ENCODE assay signal across 15 cellular contexts in the genomic region with DNA sequence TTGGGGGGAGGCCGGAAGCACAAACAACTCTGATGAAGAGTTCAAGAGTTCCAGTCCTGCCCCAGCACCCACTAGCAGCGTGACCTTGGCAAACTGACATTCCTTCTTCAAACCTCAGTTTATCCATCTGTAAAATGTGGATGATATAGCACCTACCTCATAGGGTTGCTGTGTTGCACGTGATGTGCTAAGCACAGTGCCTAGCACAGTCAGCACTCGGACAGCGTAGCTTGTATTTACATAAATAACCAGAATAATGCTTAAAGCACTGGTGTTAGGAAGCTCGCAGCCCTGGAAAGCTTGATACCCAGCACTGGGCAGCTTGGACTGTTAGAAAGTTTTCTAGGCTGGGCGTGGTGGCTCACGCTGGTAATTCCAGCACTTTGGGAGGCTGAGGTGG. TPM values are rescaled to one million over a fixed set of nuclear protein-coding genes. Genes with fewer than 3 reads are reported as not detected.
DNase-seq lines count a peak whose midpoint lies in the region; ATAC-seq, FAIRE-seq and TF ChIP-seq lines count a peak whose summit lies in the region.
"Had no signal": no experiment of that assay in that cellular context is flagged by ENCODE, and none has a peak within 500 bp of the region (broad histone marks: within the 10 kb centered on the region; RNA-seq: fewer than 3 reads in every experiment).

No MANE protein-coding gene starts in this region.

- no peak for TF ChIP-seq EP300 in Ishikawa (IDR thresholded peaks at IDR 0.05; ENCODE audit: borderline replicate concordance)
- TF ChIP-seq EP300 in HepG2 (IDR thresholded peaks at IDR 0.05; ENCODE audit: low read depth in 2 of 2, low read length in 2 of 2) = no peak
- no peak for TF ChIP-seq EP300 in HepG2 (CRISPR knock-in tag; IDR thresholded peaks at IDR 0.05; ENCODE audit: borderline replicate concordance)

- no peak overlapping the region for H3K4me3 Mint-ChIP-seq in glutamatergic neuron (ENCODE audit: unreplicated experiment)
- H3K4me3 Mint-ChIP-seq: H9 had no signal

- no peaks in the 10 kb centered on the region for H3K4me1 Mint-ChIP-seq in glutamatergic neuron (ENCODE audit: low read depth, unreplicated experiment)

- no peak overlapping the region for H3K27ac ChIP-seq in left ventricle myocardium inferior (replicated peaks)
- H3K27ac ChIP-seq in HepG2 (ENCODE audit: extremely low read length, insufficient read depth, low read length) = no peak overlapping the region
- H3K27ac ChIP-seq in spleen = no peak overlapping the region

- peaks cover 7% of the 10 kb centered on the region for H3K36me3 ChIP-seq in left ventricle myocardium inferior
- peaks cover 4 to 12% of the 10 kb centered on the region in 2 experiments; a peak in 4 of 5 replicates for H3K36me3 ChIP-seq in HepG2 (replicated peaks in 1 of 2; ENCODE audit: control insufficient read depth in 1 of 2, insufficient read depth in 2 of 2, low read length in 2 of 2)
- peaks cover 0 to 38% (median 0%) of the 10 kb centered on the region in 6 donors for H3K36me3 ChIP-seq in spleen

- no peak overlapping the region for H2AFZ ChIP-seq in HepG2 (ENCODE audit: low read length)

- no peaks in the 10 kb centered on the region for H3K9me3 ChIP-seq in left ventricle myocardium inferior (replicated peaks)
- no peaks in the 10 kb centered on the region for H3K9me3 ChIP-seq in HepG2 (ENCODE audit: low read length)
- no peaks in the 10 kb centered on the region for H3K9me3 ChIP-seq in spleen

- WGBS in HepG2 (ENCODE audit: low lambda C conversion rate) = 96% methylated on average over 8 of the region's 8 CpGs
- WGBS in spleen, 5 donors = 94 to 99% (median 97%) methylated on average over 8 of the region's 8 CpGs

- H4K20me1 ChIP-seq in HepG2 (ENCODE audit: insufficient read depth, low read length) = no peaks in the 10 kb centered on the region

- ATAC-seq in Right ventricle myocardium inferior (no peak), HepG2 (no peak), GM21381 (IDR thresholded peaks at IDR 0.05; ENCODE audit: unreplicated experiment) (no peak)
- ATAC-seq: GM12878 had no signal

- FAIRE-seq in HepG2 (lab: Jason Lieb, UNC) = no peak
- FAIRE-seq: GM12878, GM18507 had no signal

- intact Hi-C loops in Right ventricle myocardium inferior (cut with DNase I) = no loop called here
- intact Hi-C loops in left ventricle myocardium inferior (cut with micrococcal nuclease) = no loop called here
- intact Hi-C loops in HepG2 (cut with micrococcal nuclease; ENCODE audit: unreplicated experiment) = no loop called here
- intact Hi-C loops in spleen (cut with DNase I; ENCODE audit: low total_unique reads) = no loop called here

- no peak for TF ChIP-seq POLR2A in HepG2 (IDR thresholded peaks at IDR 0.05; ENCODE audit: insufficient read depth in 1 of 2, low read depth in 2 of 2, low read length in 2 of 2)
- TF ChIP-seq POLR2A in spleen (IDR thresholded peaks at IDR 0.05) = no peak

- no peak overlapping the region for H3K27ac Mint-ChIP-seq in glutamatergic neuron (ENCODE audit: unreplicated experiment)
- H3K27ac Mint-ChIP-seq: H9 had no signal

- TF ChIP-seq CTCF in left ventricle myocardium inferior (IDR thresholded peaks at IDR 0.05; ENCODE audit: borderline replicate concordance) (no peak), HepG2 (CRISPR knock-in tag; IDR thresholded peaks at IDR 0.05) (no peak), spleen (IDR thresholded peaks at IDR 0.05 in 8 of 11, conservative IDR thresholded peaks at IDR 0.05 in 3 of 11) (no peak), glutamatergic neuron (IDR thresholded peaks at IDR 0.05; ENCODE audit: partially characterized antibody, unreplicated experiment) (no peak)

- H3K27me3 ChIP-seq in left ventricle myocardium inferior (ENCODE audit: low read depth) = no peaks in the 10 kb centered on the region
- H3K27me3 ChIP-seq in HepG2 (ENCODE audit: control insufficient read depth in 1 of 2, insufficient read depth in 2 of 2, low read length in 2 of 2) = no peaks in the 10 kb centered on the region
- H3K27me3 ChIP-seq in spleen (replicated peaks in 1 of 7) = peaks cover 0 to 5% (median 0%) of the 10 kb centered on the region in 7 donors

- no TSS peak for BruUV-seq in HepG2 (replicated peaks; lab: Mats Ljungman, UMichigan)

- POLR2A ChIA-PET in HepG2 (lab: Yijun Ruan, JAX) = interaction anchor here (1.0 kb wide), 1 partner anchor 17 kb away, joined by 3 read pairs; a partner anchor contains a TSS

- no peak overlapping the region for H3K9ac ChIP-seq in HepG2 (ENCODE audit: insufficient read depth, low read depth, low read length)

- peaks cover 8% of the 10 kb centered on the region for H3K79me2 ChIP-seq in HepG2 (ENCODE audit: insufficient read depth, low read length)

- in situ Hi-C loops in HepG2 (cut with HindIII; ENCODE audit: extremely low pct_ligation_motif_present, low pct_unique_long_range_greater_than_20kb) = no loop called here

- no peaks in the 10 kb centered on the region for H3K9me3 Mint-ChIP-seq in glutamatergic neuron (ENCODE audit: unreplicated experiment)
- H3K9me3 Mint-ChIP-seq: H9 had no signal

- H3K4me3 ChIP-seq in left ventricle myocardium inferior = no peak overlapping the region
- no peak overlapping the region for H3K4me3 ChIP-seq in HepG2 (replicated peaks in 1 of 3; ENCODE audit: insufficient read depth in 1 of 3, low read depth in 2 of 3, low read length in 3 of 3)
- H3K4me3 ChIP-seq in spleen = no peak overlapping the region
- H3K4me3 ChIP-seq: GM12878 had no signal

- DNase-seq in Right ventricle myocardium inferior (ENCODE audit: missing footprints) = peak; percentile 20
- no peak for DNase-seq in left ventricle myocardium inferior
- DNase-seq in HepG2 (ENCODE audit: low spot score) = no peak
- DNase-seq in spleen = peak; percentile 34
- DNase-seq in glutamatergic neuron = no peak
- DNase-seq: ACHN; C1 segment of cervical spinal cord; CD4-positive, alpha-beta memory T cell; DMS79; GOT3; H9 had no signal

- no peaks in the 10 kb centered on the region for H3K27me3 Mint-ChIP-seq in glutamatergic neuron (ENCODE audit: unreplicated experiment)
- H3K27me3 Mint-ChIP-seq: CD4-positive, alpha-beta memory T cell had no signal

- CTCF ChIA-PET in HepG2 (lab: Yijun Ruan, JAX; ENCODE audit: low intra/inter-chr PET ratio, low total read pairs) = no interaction called here

- H3K4me1 ChIP-seq in left ventricle myocardium inferior = peaks cover 18% of the 10 kb centered on the region
- H3K4me1 ChIP-seq in HepG2 (ENCODE audit: insufficient read depth, low read length) = peaks cover 9% of the 10 kb centered on the region
- peaks cover 0 to 19% (median 12%) of the 10 kb centered on the region in 6 donors for H3K4me1 ChIP-seq in spleen

- no peaks in the 10 kb centered on the region for H3K36me3 Mint-ChIP-seq in glutamatergic neuron (ENCODE audit: unreplicated experiment)
- H3K36me3 Mint-ChIP-seq: CD4-positive, alpha-beta memory T cell had no signal

- H3K4me2 ChIP-seq in HepG2 (ENCODE audit: low read depth, low read length) = no peak overlapping the region

- TF ChIP-seq RAD21 in Ishikawa (IDR thresholded peaks at IDR 0.05; ENCODE audit: low read depth) = no peak
- TF ChIP-seq RAD21 in HepG2 (CRISPR knock-in tag; IDR thresholded peaks at IDR 0.05) = no peak

RNA-seq across cellular contexts. Expression of a gene that starts 5.1 kb away (rescaled TPM):
- total RNA-seq in Right ventricle myocardium inferior (8.5 TPM), left ventricle myocardium inferior (6.3 TPM), HepG2 (2016; rRNA removed; fragmentation: Illumina TruSeq; extraction: Trizol) (8.3 and 13.2 TPM in 2 replicates), spleen (10 to 100 TPM in 4 of 7 donors, 1 to 10 TPM in 3; 5.6 to 18.5 (median 10.0) TPM), glutamatergic neuron (ENCODE audit: unreplicated experiment) (4.3 TPM)
- total RNA-seq in HepG2 (2016; cell fraction: cytosol; rRNA removed; fragmentation: Illumina TruSeq; extraction: Trizol; ENCODE audit: low read depth) = 3.5 and 3.9 TPM in 2 replicates
- 7.5 and 13.4 TPM in 2 replicates for total RNA-seq in HepG2 (2016; cell fraction: insoluble cytoplasmic fraction; rRNA removed; fragmentation: Illumina TruSeq; extraction: Trizol)
- total RNA-seq in HepG2 (2016; cell fraction: membrane; rRNA removed; fragmentation: Illumina TruSeq; extraction: Trizol) = 7.9 and 8.7 TPM in 2 replicates
- 9.4 and 10.2 TPM in 2 replicates for total RNA-seq in HepG2 (2016; cell fraction: nucleus; rRNA removed; fragmentation: Illumina TruSeq; extraction: Trizol)
- polyA plus RNA-seq in HepG2 (2011; rRNA removed) (9.2 and 10.5 TPM in 2 replicates), spleen (10 to 100 TPM in 1 of 3 donors, 1 to 10 TPM in 2; 4.1 to 15.1 (median 9.5) TPM)
- polyA plus RNA-seq in HepG2 (2011; cell fraction: cytosol; rRNA removed) = 7.2 and 10.2 TPM in 2 replicates
- 27.1 and 49.1 TPM in 2 replicates for polyA plus RNA-seq in HepG2 (2011; cell fraction: nucleus; rRNA removed)
- 5.4 and 6.9 TPM in 2 replicates for polyA plus RNA-seq in HepG2 (2012)
- 3.8 and 4.1 TPM in 2 replicates for polyA plus RNA-seq in HepG2 (2016; cell fraction: cytosol; fragmentation: Illumina TruSeq; extraction: Trizol; ENCODE audit: low read depth)
- 13.4 and 15.9 TPM in 2 replicates for polyA plus RNA-seq in HepG2 (2016; cell fraction: insoluble cytoplasmic fraction; fragmentation: Illumina TruSeq; extraction: Trizol; ENCODE audit: low read depth)
- 6.4 and 7.7 TPM in 2 replicates for polyA plus RNA-seq in HepG2 (2016; cell fraction: membrane; fragmentation: Illumina TruSeq; extraction: Trizol; ENCODE audit: low read depth)
- polyA plus RNA-seq in HepG2 (2016; cell fraction: nucleus; fragmentation: Illumina TruSeq; extraction: Trizol; ENCODE audit: insufficient read depth, low read depth) = 38.0 and 40.4 TPM in 2 replicates
- polyA minus RNA-seq in HepG2 (2011; rRNA and poly(A)+ RNA removed; ENCODE audit: low replicate concordance) = 23.6 and 48.2 TPM in 2 replicates
- polyA minus RNA-seq in HepG2 (2011; cell fraction: cytosol; rRNA and poly(A)+ RNA removed) = 6.9 and 13.8 TPM in 2 replicates
- 4.0 and 6.2 TPM in 2 replicates for polyA minus RNA-seq in HepG2 (2011; cell fraction: nucleus; rRNA and poly(A)+ RNA removed)

RNA-seq across cellular contexts. Expression of a gene that starts 16.5 kb away (rescaled TPM):
- 6.4 TPM for total RNA-seq in Right ventricle myocardium inferior
- 6.3 TPM for total RNA-seq in left ventricle myocardium inferior
- 18.3 and 28.0 TPM in 2 replicates for total RNA-seq in HepG2 (2016; rRNA removed; fragmentation: Illumina TruSeq; extraction: Trizol)
- total RNA-seq in HepG2 (2016; cell fraction: cytosol; rRNA removed; fragmentation: Illumina TruSeq; extraction: Trizol; ENCODE audit: low read depth) = 51.5 and 53.9 TPM in 2 replicates
- 16.7 and 27.4 TPM in 2 replicates for total RNA-seq in HepG2 (2016; cell fraction: insoluble cytoplasmic fraction; rRNA removed; fragmentation: Illumina TruSeq; extraction: Trizol)
- 51.9 and 59.6 TPM in 2 replicates for total RNA-seq in HepG2 (2016; cell fraction: membrane; rRNA removed; fragmentation: Illumina TruSeq; extraction: Trizol)
- total RNA-seq in HepG2 (2016; cell fraction: nucleus; rRNA removed; fragmentation: Illumina TruSeq; extraction: Trizol) = 16.4 and 20.2 TPM in 2 replicates
- 25.4 and 29.8 TPM in 2 replicates for polyA plus RNA-seq in HepG2 (2011; rRNA removed)
- 15.9 and 40.6 TPM in 2 replicates for polyA plus RNA-seq in HepG2 (2011; cell fraction: cytosol; rRNA removed)
- polyA plus RNA-seq in HepG2 (2011; cell fraction: nucleus; rRNA removed) = 29.4 and 31.6 TPM in 2 replicates
- 11.6 and 12.2 TPM in 2 replicates for polyA plus RNA-seq in HepG2 (2012)
- 84.8 and 87.3 TPM in 2 replicates for polyA plus RNA-seq in HepG2 (2016; cell fraction: cytosol; fragmentation: Illumina TruSeq; extraction: Trizol; ENCODE audit: low read depth)
- 22.5 and 29.9 TPM in 2 replicates for polyA plus RNA-seq in HepG2 (2016; cell fraction: insoluble cytoplasmic fraction; fragmentation: Illumina TruSeq; extraction: Trizol; ENCODE audit: low read depth)
- 72.3 and 73.2 TPM in 2 replicates for polyA plus RNA-seq in HepG2 (2016; cell fraction: membrane; fragmentation: Illumina TruSeq; extraction: Trizol; ENCODE audit: low read depth)
- 36.7 and 39.0 TPM in 2 replicates for polyA plus RNA-seq in HepG2 (2016; cell fraction: nucleus; fragmentation: Illumina TruSeq; extraction: Trizol; ENCODE audit: insufficient read depth, low read depth)
- 29.6 and 45.3 TPM in 2 replicates for polyA minus RNA-seq in HepG2 (2011; rRNA and poly(A)+ RNA removed; ENCODE audit: low replicate concordance)
- 11.2 and 11.3 TPM in 2 replicates for polyA minus RNA-seq in HepG2 (2011; cell fraction: cytosol; rRNA and poly(A)+ RNA removed)
- 6.6 and 8.6 TPM in 2 replicates for polyA minus RNA-seq in HepG2 (2011; cell fraction: nucleus; rRNA and poly(A)+ RNA removed)
- total RNA-seq in spleen = 10 to 100 TPM; 21.5 to 73.4 (median 24.4) TPM
- polyA plus RNA-seq in spleen = 10 to 100 TPM; 31.7 to 51.0 (median 41.5) TPM
- 18.2 TPM for total RNA-seq in glutamatergic neuron (ENCODE audit: unreplicated experiment)

RNA-seq across cellular contexts. Expression of a gene that starts 18.4 kb away (rescaled TPM):
- total RNA-seq in Right ventricle myocardium inferior = 175 TPM
- 168 TPM for total RNA-seq in left ventricle myocardium inferior
- total RNA-seq in HepG2 (2016; rRNA removed; fragmentation: Illumina TruSeq; extraction: Trizol) = 611 and 724 TPM in 2 replicates
- total RNA-seq in HepG2 (2016; cell fraction: cytosol; rRNA removed; fragmentation: Illumina TruSeq; extraction: Trizol; ENCODE audit: low read depth) = 134 and 142 TPM in 2 replicates
- 623 and 704 TPM in 2 replicates for total RNA-seq in HepG2 (2016; cell fraction: insoluble cytoplasmic fraction; rRNA removed; fragmentation: Illumina TruSeq; extraction: Trizol)
- 360 and 385 TPM in 2 replicates for total RNA-seq in HepG2 (2016; cell fraction: membrane; rRNA removed; fragmentation: Illumina TruSeq; extraction: Trizol)
- 226 and 251 TPM in 2 replicates for total RNA-seq in HepG2 (2016; cell fraction: nucleus; rRNA removed; fragmentation: Illumina TruSeq; extraction: Trizol)
- polyA plus RNA-seq in HepG2 (2011; rRNA removed) = 72.8 and 94.2 TPM in 2 replicates
- 44.1 and 56.3 TPM in 2 replicates for polyA plus RNA-seq in HepG2 (2011; cell fraction: cytosol; rRNA removed)
- 48.5 and 49.6 TPM in 2 replicates for polyA plus RNA-seq in HepG2 (2011; cell fraction: nucleus; rRNA removed)
- polyA plus RNA-seq in HepG2 (2012) = 275 and 331 TPM in 2 replicates
- 120 and 147 TPM in 2 replicates for polyA plus RNA-seq in HepG2 (2016; cell fraction: cytosol; fragmentation: Illumina TruSeq; extraction: Trizol; ENCODE audit: low read depth)
- 668 and 723 TPM in 2 replicates for polyA plus RNA-seq in HepG2 (2016; cell fraction: insoluble cytoplasmic fraction; fragmentation: Illumina TruSeq; extraction: Trizol; ENCODE audit: low read depth)
- 247 and 252 TPM in 2 replicates for polyA plus RNA-seq in HepG2 (2016; cell fraction: membrane; fragmentation: Illumina TruSeq; extraction: Trizol; ENCODE audit: low read depth)
- polyA plus RNA-seq in HepG2 (2016; cell fraction: nucleus; fragmentation: Illumina TruSeq; extraction: Trizol; ENCODE audit: insufficient read depth, low read depth) = 360 TPM in 2 replicates
- 44.1 and 254 TPM in 2 replicates for polyA minus RNA-seq in HepG2 (2011; rRNA and poly(A)+ RNA removed; ENCODE audit: low replicate concordance)
- 141 and 156 TPM in 2 replicates for polyA minus RNA-seq in HepG2 (2011; cell fraction: cytosol; rRNA and poly(A)+ RNA removed)
- 82.4 and 87.9 TPM in 2 replicates for polyA minus RNA-seq in HepG2 (2011; cell fraction: nucleus; rRNA and poly(A)+ RNA removed)
- 100 to 1,000 TPM; 140 to 251 (median 216) TPM for total RNA-seq in spleen
- polyA plus RNA-seq in spleen = 100 to 1,000 TPM; 127 to 159 (median 158) TPM
- 387 TPM for total RNA-seq in glutamatergic neuron (ENCODE audit: unreplicated experiment)

RNA-seq across cellular contexts. Expression of a gene that starts 50.8 kb away (rescaled TPM):
- total RNA-seq in Right ventricle myocardium inferior (40.1 TPM), left ventricle myocardium inferior (32.7 TPM), HepG2 (2016; rRNA removed; fragmentation: Illumina TruSeq; extraction: Trizol) (31.1 and 40.2 TPM in 2 replicates), spleen (10 to 100 TPM; 19.0 to 38.0 (median 25.8) TPM), glutamatergic neuron (ENCODE audit: unreplicated experiment) (15.0 TPM)
- total RNA-seq in HepG2 (2016; cell fraction: cytosol; rRNA removed; fragmentation: Illumina TruSeq; extraction: Trizol; ENCODE audit: low read depth) = 35.7 and 35.9 TPM in 2 replicates
- 30.0 and 41.4 TPM in 2 replicates for total RNA-seq in HepG2 (2016; cell fraction: insoluble cytoplasmic fraction; rRNA removed; fragmentation: Illumina TruSeq; extraction: Trizol)
- total RNA-seq in HepG2 (2016; cell fraction: membrane; rRNA removed; fragmentation: Illumina TruSeq; extraction: Trizol) = 44.4 and 48.2 TPM in 2 replicates
- 29.1 and 30.6 TPM in 2 replicates for total RNA-seq in HepG2 (2016; cell fraction: nucleus; rRNA removed; fragmentation: Illumina TruSeq; extraction: Trizol)
- polyA plus RNA-seq in HepG2 (2011; rRNA removed) (12.5 and 13.7 TPM in 2 replicates), spleen (10 to 100 TPM; 40.6 to 61.6 (median 53.8) TPM)
- polyA plus RNA-seq in HepG2 (2011; cell fraction: cytosol; rRNA removed) = 8.1 and 18.6 TPM in 2 replicates
- 38.0 and 51.4 TPM in 2 replicates for polyA plus RNA-seq in HepG2 (2011; cell fraction: nucleus; rRNA removed)
- 3.2 and 5.6 TPM in 2 replicates for polyA plus RNA-seq in HepG2 (2012)
- polyA plus RNA-seq in HepG2 (2016; cell fraction: cytosol; fragmentation: Illumina TruSeq; extraction: Trizol; ENCODE audit: low read depth) = 38.3 and 39.4 TPM in 2 replicates
- 29.4 and 33.1 TPM in 2 replicates for polyA plus RNA-seq in HepG2 (2016; cell fraction: insoluble cytoplasmic fraction; fragmentation: Illumina TruSeq; extraction: Trizol; ENCODE audit: low read depth)
- 37.6 and 43.8 TPM in 2 replicates for polyA plus RNA-seq in HepG2 (2016; cell fraction: membrane; fragmentation: Illumina TruSeq; extraction: Trizol; ENCODE audit: low read depth)
- 49.9 and 51.2 TPM in 2 replicates for polyA plus RNA-seq in HepG2 (2016; cell fraction: nucleus; fragmentation: Illumina TruSeq; extraction: Trizol; ENCODE audit: insufficient read depth, low read depth)
- 21.4 and 223 TPM in 2 replicates for polyA minus RNA-seq in HepG2 (2011; rRNA and poly(A)+ RNA removed; ENCODE audit: low replicate concordance)
- 7.2 and 10.8 TPM in 2 replicates for polyA minus RNA-seq in HepG2 (2011; cell fraction: cytosol; rRNA and poly(A)+ RNA removed)
- 9.3 and 12.7 TPM in 2 replicates for polyA minus RNA-seq in HepG2 (2011; cell fraction: nucleus; rRNA and poly(A)+ RNA removed)

Comparison
In these comparisons a context has a peak if more than half of its experiments do, and no peak if none do; other contexts are left out.
1. DNase-seq: peak in Right ventricle myocardium inferior (single experiment) and spleen (single experiment); none in left ventricle myocardium inferior (single experiment), HepG2 (single experiment) and glutamatergic neuron (single experiment).